Comparison of ENCODE assay signal across 29 cellular contexts in the genomic region with DNA sequence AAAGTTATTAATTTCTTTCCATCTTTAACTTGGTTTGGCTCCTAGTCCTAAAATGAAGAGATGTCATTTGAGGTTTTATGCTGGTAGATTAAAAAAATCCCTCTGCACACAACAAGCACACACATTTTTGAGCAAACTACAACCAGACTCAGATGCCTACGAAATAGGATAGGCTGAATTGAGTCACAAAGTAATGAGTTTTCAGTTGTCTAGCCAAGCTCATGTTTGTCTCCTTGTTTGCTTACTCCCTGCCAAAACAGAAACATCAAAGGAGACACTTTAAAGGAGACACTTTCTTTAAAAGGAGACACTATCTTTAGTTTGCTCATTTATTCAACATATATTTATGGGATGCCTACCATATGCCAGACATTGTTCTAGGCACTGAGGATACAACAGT. TPM values are rescaled to one million over a fixed set of nuclear protein-coding genes. Genes with fewer than 3 reads are reported as not detected.
DNase-seq lines count a peak whose midpoint lies in the region; ATAC-seq and TF ChIP-seq lines count a peak whose summit lies in the region.
"Had no signal": no experiment of that assay in that cellular context is flagged by ENCODE, and none has a peak within 500 bp of the region (broad histone marks: within the 10 kb centered on the region; RNA-seq: fewer than 3 reads in every experiment).

No MANE protein-coding gene starts in this region.

- TF ChIP-seq CTCF in epithelial cell of esophagus (IDR thresholded peaks at IDR 0.05; ENCODE audit: insufficient read depth, low read depth, low read length, missing control alignments) (no peak), tibial nerve (IDR thresholded peaks at IDR 0.05) (no peak), A673 (conservative IDR thresholded peaks at IDR 0.05; ENCODE audit: low read depth, low read length) (no peak)

- no TSS peak for BruUV-seq in A673 (replicated peaks; lab: Mats Ljungman, UMichigan)

- no peak overlapping the region for H3K4me3 ChIP-seq in epithelial cell of esophagus (ENCODE audit: low read length)
- no peak overlapping the region for H3K4me3 ChIP-seq in tibial nerve
- no peak overlapping the region for H3K4me3 ChIP-seq in A673 (ENCODE audit: low read depth, low read length, poor library complexity, severe bottlenecking)
- H3K4me3 ChIP-seq: colonic mucosa, thoracic aorta had no signal

- peak; percentile 10 for DNase-seq in GM04503 (ENCODE audit: low read depth)
- peak; percentile 8 for DNase-seq in epithelial cell of esophagus (ENCODE audit: low read depth)
- DNase-seq in tibial nerve (ENCODE audit: low spot score in 2 of 2): no peak
- DNase-seq in HuH-7.5 (ENCODE audit: low spot score): no peak
- DNase-seq in stimulated activated naive CD8-positive, alpha-beta T cell treated with anti-CD3 and anti-CD28 coated beads, Interleukin-15, Interleukin-2, amounts not matched to agents 100 U/mL and 50 U/mL, for 24 hours: no peak
- DNase-seq in A673 (ENCODE audit: low spot score): no peak
- DNase-seq: activated B cell treated with CpG ODN at 0.5 μM for 24 hours; activated CD4-positive, alpha-beta memory T cell treated with anti-CD3 and anti-CD28 coated beads for 36 hours; activated effector memory CD4-positive, alpha-beta T cell treated with anti-CD3 and anti-CD28 coated beads, Interleukin-2, amount 50 U/mL, for 16 hours; activated T-cell treated with anti-CD3 and anti-CD28 coated beads for 4 hours; brain microvascular endothelial cell; CD4-positive, alpha-beta T cell; colonic mucosa; DMS 273 treated with DMSO at 0.1 percent for 48 hours; naive B cell; NCI-H1417; NCI-H526; occipital lobe; small intestine; stimulated activated naive CD4-positive, alpha-beta T cell had no signal

- 42 to 67% methylated on average over 1 of the region's 1 CpG for WGBS in tibial nerve, 2 donors

- H3K4me1 ChIP-seq in tibial nerve (no peaks in the 10 kb centered on the region), A673 (ENCODE audit: insufficient read depth, low read length, poor library complexity, severe bottlenecking) (no peaks in the 10 kb centered on the region)
- H3K4me1 ChIP-seq: colonic mucosa had no signal

- POLR2A ChIA-PET in A673 (lab: Charles Lee; ENCODE audit: low non-redundant PET): no interaction called here

- TF ChIP-seq EP300 in tibial nerve (IDR thresholded peaks at IDR 0.05): no peak

- no peaks in the 10 kb centered on the region for H3K27me3 ChIP-seq in tibial nerve
- no peaks in the 10 kb centered on the region for H3K27me3 ChIP-seq in A673 (replicated peaks; ENCODE audit: insufficient read depth, low read depth, low read length, poor library complexity)
- H3K27me3 ChIP-seq: brain microvascular endothelial cell, colonic mucosa had no signal

- CTCF ChIA-PET in A673 (lab: Charles Lee): no interaction called here

- intact Hi-C loops in A673 (cut with micrococcal nuclease; ENCODE audit: unreplicated experiment): no loop called here

- H3K9me3 ChIP-seq in tibial nerve (no peaks in the 10 kb centered on the region), A673 (ENCODE audit: low read depth, low read length, poor library complexity, severe bottlenecking) (no peaks in the 10 kb centered on the region)
- H3K9me3 ChIP-seq: colonic mucosa, thoracic aorta had no signal

- H3K27ac ChIP-seq in tibial nerve (no peak overlapping the region), A673 (ENCODE audit: low read depth, low read length, poor library complexity, severe bottlenecking) (no peak overlapping the region)
- H3K27ac ChIP-seq: brain microvascular endothelial cell, colonic mucosa, HL-60, RWPE1, thoracic aorta had no signal

- ATAC-seq in GM19452 (IDR thresholded peaks at IDR 0.05; ENCODE audit: unreplicated experiment) (peak; percentile 23), HG03280 (IDR thresholded peaks at IDR 0.05; ENCODE audit: unreplicated experiment) (peak; percentile 36)
- ATAC-seq in stimulated activated naive CD8-positive, alpha-beta T cell treated with anti-CD3 and anti-CD28 coated beads, Interleukin-15, Interleukin-2, amounts not matched to agents 100 U/mL and 50 U/mL, for 24 hours: no peak
- ATAC-seq: HCT116, HepG2, left lobe of liver, SK-N-SH treated with all-trans-retinoic acid at 6 μM for 48 hours had no signal

- H3K36me3 ChIP-seq in tibial nerve: no peaks in the 10 kb centered on the region
- H3K36me3 ChIP-seq in A673 (ENCODE audit: insufficient read depth, low read length, poor library complexity, severe bottlenecking): no peaks in the 10 kb centered on the region
- H3K36me3 ChIP-seq: brain microvascular endothelial cell, colonic mucosa, thoracic aorta had no signal

- TF ChIP-seq POLR2A in tibial nerve (IDR thresholded peaks at IDR 0.05): no peak

RNA-seq across cellular contexts. Expression of a gene that starts 56.2 kb away (rescaled TPM):
- total RNA-seq in tibial nerve (10 to 100 TPM; 12.0 to 15.9 (median 12.6) TPM), A673 (2021) (66.4 and 67.1 TPM in 2 replicates)
- total RNA-seq: activated B cell treated with CpG ODN at 0.5 μM for 24 hours had no signal

Comparison
In these comparisons a context has a peak if more than half of its experiments do, and no peak if none do; other contexts are left out.
1. DNase-seq: peak in GM04503 (single experiment) and epithelial cell of esophagus (single experiment); none in tibial nerve (0 of 2), HuH-7.5 (single experiment), stimulated activated naive CD8-positive, alpha-beta T cell treated with anti-CD3 and anti-CD28 coated beads, Interleukin-15, Interleukin-2, amounts not matched to agents 100 U/mL and 50 U/mL, for 24 hours (single experiment) and A673 (single experiment).